ENCODE assay signal across 8 cellular contexts in the genomic region with DNA sequence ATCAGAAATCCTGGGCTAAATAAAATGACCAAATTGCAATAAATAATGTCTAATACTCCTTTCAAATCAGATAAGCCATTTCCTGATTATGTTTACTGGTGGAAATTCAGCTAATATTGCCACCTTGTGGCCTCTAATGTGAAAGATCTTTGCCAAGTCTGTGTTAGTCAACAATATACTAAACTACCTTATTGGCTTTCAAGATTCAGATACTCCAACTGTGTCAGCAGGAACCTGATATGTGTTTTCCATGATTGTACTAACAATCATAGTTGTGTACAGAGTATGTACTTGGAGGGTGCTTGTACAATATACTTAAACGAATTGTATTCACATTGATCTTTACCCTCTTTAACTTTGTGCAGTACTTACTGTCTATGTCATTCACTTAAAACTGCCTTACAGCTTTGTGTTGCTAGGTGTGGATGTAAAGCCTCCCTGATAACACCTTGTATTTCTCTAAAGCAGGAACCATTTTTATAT.
DNase-seq lines count a peak whose midpoint lies in the region; ATAC-seq, FAIRE-seq and TF ChIP-seq lines count a peak whose summit lies in the region.

No MANE protein-coding gene starts in this region.

- intact Hi-C loops in stomach (cut with DNase I; ENCODE audit: low total_unique reads), result no loop called here

- H2AFZ ChIP-seq in hepatocyte, result peak overlapping the region; percentile 79

- peak overlapping the region; percentile 50 for H3K4me2 ChIP-seq in hepatocyte

- H3K4me1 ChIP-seq in hepatocyte (ENCODE audit: insufficient read depth), result peaks cover 6% of the 10 kb centered on the region
- H3K4me1 ChIP-seq in stomach, result peaks cover 0 to 15% (median 14%) of the 10 kb centered on the region in 4 donors

- H3K27ac ChIP-seq in hepatocyte, result peak overlapping the region; percentile 79
- H3K27ac ChIP-seq in stomach, result peak overlapping the region; percentile 74 to 83 (median 81)

- no peak for TF ChIP-seq POLR2A in stomach (IDR thresholded peaks at IDR 0.05)

- H3K36me3 ChIP-seq in hepatocyte (replicated peaks; ENCODE audit: insufficient read depth, low read depth), result no peaks in the 10 kb centered on the region
- no peaks in the 10 kb centered on the region for H3K36me3 ChIP-seq in stomach

- no peaks in the 10 kb centered on the region for H3K9me2 ChIP-seq in hepatocyte (replicated peaks; ENCODE audit: insufficient read depth)

- 25% methylated on average over 1 of the region's 1 CpG for WGBS in hepatocyte (ENCODE audit: low lambda C conversion rate, missing lambda C conversion rate)
- WGBS in stomach, 5 donors, result 10 to 29% (median 18%) methylated on average over 1 of the region's 1 CpG

- H3K79me2 ChIP-seq in hepatocyte, result no peaks in the 10 kb centered on the region

- no peak overlapping the region for H3K27ac Mint-ChIP-seq in activated naive CD4-positive, alpha-beta T cell treated with anti-CD3 and anti-CD28 coated beads, Interleukin-2, amount 10 ng/mL, durations not matched to agents 7 days and 5 days

- DNase-seq in D721Med (ENCODE audit: insufficient read length, low spot score) (no peak), NCI-H2171 treated with DMSO at 0.1 percent for 48 hours (lab: John Stamatoyannopoulos, UW) (peak; percentile 68), amniotic stem cell (lab: John Stamatoyannopoulos, UW) (peak; percentile 6), hepatocyte (ENCODE audit: low spot score) (peak; percentile 51), stomach (no peak)
- DNase-seq in activated naive CD4-positive, alpha-beta T cell treated with anti-CD3 and anti-CD28 coated beads, Interleukin-2, amount 10 ng/mL, durations not matched to agents 7 days and 5 days, result no peak

- peak; percentile 67 for FAIRE-seq in D721Med (lab: Jason Lieb, UNC)

- H3K4me3 Mint-ChIP-seq in activated naive CD4-positive, alpha-beta T cell treated with anti-CD3 and anti-CD28 coated beads, Interleukin-2, amount 10 ng/mL, durations not matched to agents 7 days and 5 days, result no peak overlapping the region

- peak; percentile 58 for ATAC-seq in GM19351 (IDR thresholded peaks at IDR 0.05; ENCODE audit: unreplicated experiment)
- ATAC-seq in HG03175 (IDR thresholded peaks at IDR 0.05; ENCODE audit: unreplicated experiment), result peak; percentile 54

- no peaks in the 10 kb centered on the region for H3K36me3 Mint-ChIP-seq in activated naive CD4-positive, alpha-beta T cell treated with anti-CD3 and anti-CD28 coated beads, Interleukin-2, amount 10 ng/mL, durations not matched to agents 7 days and 5 days

- H3K9me3 ChIP-seq in hepatocyte (ENCODE audit: low read depth), result no peaks in the 10 kb centered on the region
- H3K9me3 ChIP-seq in stomach, result no peaks in the 10 kb centered on the region

- H3K27me3 ChIP-seq in hepatocyte, result no peaks in the 10 kb centered on the region
- H3K27me3 ChIP-seq in stomach, result no peaks in the 10 kb centered on the region

- H3K4me3 ChIP-seq in hepatocyte (no peak overlapping the region), stomach (peak overlapping the region in 2 of 4 donors; percentile 13 to 27)

- TF ChIP-seq CTCF in D721Med (IDR thresholded peaks at IDR 0.05; ENCODE audit: insufficient read depth, missing control alignments), result peak; percentile 66
- peak; percentile 62 for TF ChIP-seq CTCF in hepatocyte (IDR thresholded peaks at IDR 0.05; ENCODE audit: poor library complexity)
- TF ChIP-seq CTCF in stomach (IDR thresholded peaks at IDR 0.05), result peak in 3 of 7 experiments; percentile 28 to 44 (median 37)

- no peaks in the 10 kb centered on the region for H3K9me3 Mint-ChIP-seq in activated naive CD4-positive, alpha-beta T cell treated with anti-CD3 and anti-CD28 coated beads, Interleukin-2, amount 10 ng/mL, durations not matched to agents 7 days and 5 days

- no peaks in the 10 kb centered on the region for H3K27me3 Mint-ChIP-seq in activated naive CD4-positive, alpha-beta T cell treated with anti-CD3 and anti-CD28 coated beads, Interleukin-2, amount 10 ng/mL, durations not matched to agents 7 days and 5 days

- CTCF ChIA-PET in activated naive CD4-positive, alpha-beta T cell treated with anti-CD3 and anti-CD28 coated beads, Interleukin-2, amount 10 ng/mL, durations not matched to agents 7 days and 5 days (lab: Charles Lee), result interaction anchor here (0.6 to 2.5 kb wide), 8 partner anchors 19 to 417 kb away, joined by 3 to 16 read pairs (median 3); no protein-coding TSS in a partner anchor

- no peaks in the 10 kb centered on the region for H4K20me1 ChIP-seq in hepatocyte (ENCODE audit: insufficient read depth, poor library complexity, severe bottlenecking)

- H3K4me1 Mint-ChIP-seq in activated naive CD4-positive, alpha-beta T cell treated with anti-CD3 and anti-CD28 coated beads, Interleukin-2, amount 10 ng/mL, durations not matched to agents 7 days and 5 days, result peaks cover 6% of the 10 kb centered on the region

- TF ChIP-seq EP300 in stomach (IDR thresholded peaks at IDR 0.05), result no peak

Comparison
In these comparisons a context has a peak if more than half of its experiments do, and no peak if none do; other contexts are left out.
1. DNase-seq: peak in NCI-H2171 treated with DMSO at 0.1 percent for 48 hours (single experiment), amniotic stem cell (single experiment) and hepatocyte (single experiment); none in D721Med (single experiment), stomach (single experiment) and activated naive CD4-positive, alpha-beta T cell treated with anti-CD3 and anti-CD28 coated beads, Interleukin-2, amount 10 ng/mL, durations not matched to agents 7 days and 5 days (single experiment).